ENCODE assay signal across 8 cellular contexts in genomic region chr3:129593595-129594339, GRCh38.
A peak's percentile ranks its signal among the peaks of the same experiment; 100 is the strongest.
DNase-seq lines count a peak whose midpoint lies in the region; ATAC-seq lines count a peak whose summit lies in the region.

No MANE protein-coding gene starts in this region.

- peak overlapping the region; percentile 53 for H3K9ac ChIP-seq in NT2/D1 (ENCODE audit: insufficient read length, low read depth)
- peak overlapping the region; percentile 87 for H3K9ac ChIP-seq in adipocyte (ENCODE audit: low read length)
- peak overlapping the region; percentile 28 for H3K9ac ChIP-seq in mucosa of stomach (ENCODE audit: low read length)
- H3K9ac ChIP-seq in stomach smooth muscle (ENCODE audit: low read length in 2 of 2): no peak overlapping the region

- H3K9me3 ChIP-seq in NT2/D1 (ENCODE audit: insufficient read depth, low read length) (no peaks in the 10 kb centered on the region), adipocyte (ENCODE audit: control insufficient read depth, low read length) (no peaks in the 10 kb centered on the region), mucosa of stomach (ENCODE audit: control insufficient read depth, low read length) (no peaks in the 10 kb centered on the region), stomach smooth muscle (ENCODE audit: control insufficient read depth in 2 of 2, low read length in 2 of 2) (no peaks in the 10 kb centered on the region)

- DNase-seq in KG1 (lab: John Stamatoyannopoulos, UW): peak; percentile 38
- no peak for DNase-seq in NT2/D1 (ENCODE audit: low read depth, low spot score)
- DNase-seq in adipocyte (ENCODE audit: low read depth): no peak
- DNase-seq in middle frontal gyrus (ENCODE audit: extremely low spot score, low spot score): no peak

- H3K4me1 ChIP-seq in NT2/D1 (ENCODE audit: insufficient read depth, insufficient read length) (peaks cover 72% of the 10 kb centered on the region), adipocyte (ENCODE audit: control insufficient read depth, insufficient read depth, low read length) (peaks cover 86% of the 10 kb centered on the region), mucosa of stomach (ENCODE audit: control insufficient read depth, insufficient read depth, low read length) (peaks cover 49% of the 10 kb centered on the region), stomach smooth muscle (ENCODE audit: control insufficient read depth, insufficient read depth, low read length) (peaks cover 71% of the 10 kb centered on the region)

- H3K27me3 ChIP-seq in NT2/D1 (ENCODE audit: insufficient read depth, insufficient read length) (no peaks in the 10 kb centered on the region), adipocyte (replicated peaks; ENCODE audit: control insufficient read depth, insufficient read depth, low read length) (no peaks in the 10 kb centered on the region), mucosa of stomach (ENCODE audit: control insufficient read depth, insufficient read depth, low read length) (no peaks in the 10 kb centered on the region), stomach smooth muscle (ENCODE audit: control insufficient read depth in 1 of 2, insufficient read depth in 2 of 2, low read length in 2 of 2) (no peaks in the 10 kb centered on the region)

- H3K36me3 ChIP-seq in NT2/D1 (ENCODE audit: insufficient read depth, insufficient read length, low read length) (peaks cover 62% of the 10 kb centered on the region), adipocyte (ENCODE audit: control insufficient read depth, insufficient read depth, low read length, severe bottlenecking) (peaks cover 13% of the 10 kb centered on the region), mucosa of stomach (ENCODE audit: control insufficient read depth, insufficient read depth, low read length) (no peaks in the 10 kb centered on the region), stomach smooth muscle (ENCODE audit: control insufficient read depth in 2 of 2, insufficient read depth in 2 of 2, low read length in 2 of 2) (no peaks in the 10 kb centered on the region)

- H3K4me3 ChIP-seq in NT2/D1 (ENCODE audit: insufficient read length, low read depth) (no peak overlapping the region), adipocyte (ENCODE audit: low read length) (peak overlapping the region; percentile 28), mucosa of stomach (ENCODE audit: low read length) (no peak overlapping the region), stomach smooth muscle (ENCODE audit: low read length in 2 of 2) (peak overlapping the region in 1 of 2 donors; percentile 22)

- no peak for ATAC-seq in HG03469 (IDR thresholded peaks at IDR 0.05; ENCODE audit: unreplicated experiment)
- ATAC-seq in GM21390 (IDR thresholded peaks at IDR 0.05; ENCODE audit: unreplicated experiment): no peak

- H3K27ac ChIP-seq in stomach smooth muscle (ENCODE audit: low read length): peak overlapping the region; percentile 24

Comparison
In these comparisons a context has a peak if more than half of its experiments do, and no peak if none do; other contexts are left out.
1. H3K9ac ChIP-seq: peak in NT2/D1 (single experiment), adipocyte (single experiment) and mucosa of stomach (single experiment); none in stomach smooth muscle (0 of 2).